In the genomic region with DNA sequence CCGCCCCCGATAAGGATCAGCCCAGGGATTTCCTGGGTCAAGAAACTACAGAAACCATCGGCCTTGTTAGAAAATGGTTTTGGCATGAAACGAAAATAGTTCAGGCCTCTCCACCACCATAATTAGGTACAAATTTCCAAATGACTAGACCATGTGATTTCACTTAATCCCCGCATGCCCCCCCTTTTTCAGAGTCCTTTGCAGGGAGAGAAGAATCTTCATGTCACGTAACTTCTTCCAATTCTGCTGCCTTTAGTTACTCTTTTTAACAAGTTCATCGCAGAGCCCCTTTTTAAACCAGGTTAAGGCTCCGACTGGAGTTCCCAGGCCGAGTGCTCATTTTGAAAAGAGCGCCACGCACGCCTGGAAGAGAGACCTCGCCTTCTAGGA, we compare ENCODE assay signal across 9 cellular contexts. TPM values are rescaled to one million over a fixed set of nuclear protein-coding genes. Genes with fewer than 3 reads are reported as not detected.
DNase-seq lines count a peak whose midpoint lies in the region; ATAC-seq, FAIRE-seq and TF ChIP-seq lines count a peak whose summit lies in the region.
"Had no signal": no experiment of that assay in that cellular context is flagged by ENCODE, and none has a peak within 500 bp of the region (broad histone marks: within the 10 kb centered on the region; RNA-seq: fewer than 3 reads in every experiment).

No MANE protein-coding gene starts in this region.

- no peak overlapping the region for H2AFZ ChIP-seq in GM12878 (ENCODE audit: control insufficient read depth, low read depth, low read length)

- H3K9ac ChIP-seq in HUES48 (ENCODE audit: low read depth, low read length) (no peak overlapping the region), GM12878 (ENCODE audit: control insufficient read depth, insufficient read depth, low read length) (no peak overlapping the region)
- H3K9ac ChIP-seq: KMS-11 had no signal

- no peak for FAIRE-seq in GM12878 (lab: Jason Lieb, UNC)

- no peak overlapping the region for H3K27ac Mint-ChIP-seq in activated T-cell treated with anti-CD3 and anti-CD28 coated beads, Interleukin-2, amount 50 U/mL, for 72 hours

- no peak for TF ChIP-seq RAD21 in GM12878 (IDR thresholded peaks at IDR 0.05; ENCODE audit: insufficient read depth, low read depth, low read length)

- H3K4me3 Mint-ChIP-seq in activated T-cell treated with anti-CD3 and anti-CD28 coated beads, Interleukin-2, amount 50 U/mL, for 72 hours = peak overlapping the region in 1 of 2 donors; percentile 69

- intact Hi-C loops in GM12878 (cut with micrococcal nuclease; ENCODE audit: unreplicated experiment) = no loop called here
- intact Hi-C loops in spleen (cut with DNase I; ENCODE audit: low total_unique reads) = loop anchor here (5.0 kb wide), 1 partner anchor 184 kb away; no protein-coding TSS in a partner anchor

- no peak for DNase-seq in GM12878 (ENCODE audit: low read depth, low spot score)
- no peak for DNase-seq in spleen
- DNase-seq in GM13977 (ENCODE audit: low spot score) = no peak
- DNase-seq in HK-2 (ENCODE audit: unreplicated experiment) = no peak
- no peak for DNase-seq in activated T-cell treated with anti-CD3 and anti-CD28 coated beads, Interleukin-2, amount 50 U/mL, for 72 hours
- DNase-seq: NCI-H526 treated with DMSO at 0.1 percent for 48 hours had no signal

- SMC1A ChIA-PET in GM12878 (lab: Charles Lee; ENCODE audit: uncharacterized antibody, unreplicated experiment) = no interaction called here

- no TSS peak for BruUV-seq in GM12878 (replicated peaks; lab: Mats Ljungman, UMichigan)

- ATAC-seq in GM12878 = no peak
- ATAC-seq in activated T-cell treated with anti-CD3 and anti-CD28 coated beads, Interleukin-2, amount 50 U/mL, for 72 hours (replicated peaks in 1 of 2) = no peak

- peaks cover 12% of the 10 kb centered on the region for H3K27me3 Mint-ChIP-seq in activated T-cell treated with anti-CD3 and anti-CD28 coated beads, Interleukin-2, amount 50 U/mL, for 72 hours (ENCODE audit: low read depth)

- H3K27me3 ChIP-seq in HUES48 (ENCODE audit: control insufficient read depth, insufficient read depth, low read length) = peaks cover 23% of the 10 kb centered on the region
- peaks cover 0 to under 1% of the 10 kb centered on the region in 2 experiments; a peak in 3 of 4 replicates for H3K27me3 ChIP-seq in GM12878 (replicated peaks in 1 of 2; ENCODE audit: control insufficient read depth in 2 of 2, insufficient read depth in 2 of 2, low read length in 1 of 2)
- peaks cover 0 to 63% (median 44%) of the 10 kb centered on the region in 7 donors for H3K27me3 ChIP-seq in spleen (replicated peaks in 1 of 7)

- in situ Hi-C loops in GM12878 (cut with MboI) (no loop called here), GM13977 (cut with MboI; ENCODE audit: low pct_unique_long_range_greater_than_20kb, low sequenced_read_pairs, unreplicated experiment) (no loop called here)

- H3K27ac ChIP-seq in HUES48 (ENCODE audit: low read depth, low read length) (peak overlapping the region; percentile 88), GM12878 (ENCODE audit: control insufficient read depth, insufficient read depth) (no peak overlapping the region), spleen (peak overlapping the region in 7 of 8 donors; percentile 19 to 90 (median 88))
- H3K27ac ChIP-seq: KMS-11 had no signal

- no peak for TF ChIP-seq CTCF in GM12878 (IDR thresholded peaks at IDR 0.05 in 2 of 3, conservative IDR thresholded peaks at IDR 0.05 in 1 of 3; ENCODE audit: control insufficient read depth in 2 of 3, extremely low read depth in 1 of 3, insufficient read depth in 1 of 3, low read depth in 3 of 3, low read length in 3 of 3)
- no peak for TF ChIP-seq CTCF in spleen (IDR thresholded peaks at IDR 0.05 in 8 of 11, conservative IDR thresholded peaks at IDR 0.05 in 3 of 11)
- no peak for TF ChIP-seq CTCF in GM13977 (IDR thresholded peaks at IDR 0.05; ENCODE audit: extremely low read depth, insufficient read depth, missing control alignments)

- H3K36me3 Mint-ChIP-seq in activated T-cell treated with anti-CD3 and anti-CD28 coated beads, Interleukin-2, amount 50 U/mL, for 72 hours (ENCODE audit: insufficient read depth in 2 of 2) = no peaks in the 10 kb centered on the region

- RAD21 ChIA-PET in GM12878 (lab: Charles Lee; ENCODE audit: unreplicated experiment) = interaction anchor here (1.0 to 1.2 kb wide), 2 partner anchors 16 to 85 kb away, joined by 4 read pairs; no protein-coding TSS in a partner anchor

- peaks cover 14% of the 10 kb centered on the region for H3K4me1 Mint-ChIP-seq in activated T-cell treated with anti-CD3 and anti-CD28 coated beads, Interleukin-2, amount 50 U/mL, for 72 hours (ENCODE audit: low read depth)

- H4K20me1 ChIP-seq in GM12878 (ENCODE audit: control insufficient read depth, insufficient read depth) = no peaks in the 10 kb centered on the region

- H3K4me3 ChIP-seq in HUES48 (ENCODE audit: low read depth, low read length) = peak overlapping the region; percentile 51
- H3K4me3 ChIP-seq in GM12878 = no peak overlapping the region
- peak overlapping the region; percentile 64 for H3K4me3 ChIP-seq in iPS-18c (ENCODE audit: insufficient read depth, low read depth, low read length)
- peak overlapping the region; percentile 13 to 85 (median 66) for H3K4me3 ChIP-seq in spleen

- H3K4me2 ChIP-seq in GM12878 (ENCODE audit: control insufficient read depth, insufficient read depth) = peak overlapping the region; percentile 60; the same call in 1 of the 2 replicates
- H3K4me2 ChIP-seq: KMS-11 had no signal

- TF ChIP-seq EP300 in GM12878 (IDR thresholded peaks at IDR 0.05; ENCODE audit: borderline replicate concordance in 1 of 2, control insufficient read depth in 1 of 2, low read depth in 2 of 2, low read length in 2 of 2) = no peak

- POLR2A ChIA-PET in GM12878 (lab: Charles Lee) = interaction anchor here (0.8 kb wide), 1 partner anchor 16 kb away, joined by 4 read pairs; no protein-coding TSS in a partner anchor

- no peaks in the 10 kb centered on the region for H3K9me3 Mint-ChIP-seq in activated T-cell treated with anti-CD3 and anti-CD28 coated beads, Interleukin-2, amount 50 U/mL, for 72 hours

- CTCF ChIA-PET in GM12878 (lab: Yijun Ruan, JAX) = no interaction called here

- H3K36me3 ChIP-seq in HUES48 (ENCODE audit: control insufficient read depth, insufficient read depth, low read length) (no peaks in the 10 kb centered on the region), GM12878 (ENCODE audit: control insufficient read depth in 2 of 2, insufficient read depth in 2 of 2, low read length in 1 of 2) (no peaks in the 10 kb centered on the region; a peak in 1 of 4 replicates), spleen (peaks cover 0 to 27% (median 0%) of the 10 kb centered on the region in 6 donors)

- H3K79me2 ChIP-seq in GM12878 (ENCODE audit: control insufficient read depth, insufficient read depth, low read length) = no peaks in the 10 kb centered on the region

- H3K9me3 ChIP-seq in HUES48 (ENCODE audit: control insufficient read depth, insufficient read depth, low read length) = no peaks in the 10 kb centered on the region
- no peaks in the 10 kb centered on the region for H3K9me3 ChIP-seq in GM12878 (replicated peaks; ENCODE audit: control insufficient read depth, insufficient read depth, low read length)
- H3K9me3 ChIP-seq in iPS-18c (ENCODE audit: control insufficient read depth, insufficient read depth, low read length) = no peaks in the 10 kb centered on the region
- no peaks in the 10 kb centered on the region for H3K9me3 ChIP-seq in spleen

- TF ChIP-seq POLR2A in GM12878 (IDR thresholded peaks at IDR 0.05; ENCODE audit: low read depth, low read length) (no peak), spleen (IDR thresholded peaks at IDR 0.05) (no peak)

- H3K4me1 ChIP-seq in HUES48 (ENCODE audit: control insufficient read depth, insufficient read depth, low read length) (peaks cover 32% of the 10 kb centered on the region), GM12878 (ENCODE audit: control insufficient read depth, insufficient read depth, low read length) (no peaks in the 10 kb centered on the region), spleen (peaks cover 9 to 81% (median 58%) of the 10 kb centered on the region in 6 donors)

- WGBS in GM12878 (ENCODE audit: insufficient coverage, insufficient replicate concordance, low lambda C conversion rate, missing lambda C conversion rate) = 10% methylated on average over 12 of the region's 13 CpGs
- WGBS in spleen, 5 donors = 32 to 54% (median 40%) methylated on average over 13 of the region's 13 CpGs

TF ChIP-seq in GM12878, 131 proteins besides CTCF, POLR2A, EP300 and RAD21:
- TF ChIP-seq SIX5 (IDR thresholded peaks at IDR 0.05; ENCODE audit: low read depth, low read length, severe bottlenecking) (no peak), EGR1 (IDR thresholded peaks at IDR 0.05; ENCODE audit: borderline replicate concordance in 1 of 2, low read depth in 2 of 2, low read length in 2 of 2) (0 out of 3 replicates have a peak, but pooled peaks of 1 of the 2 experiments have one; percentile 16), RUNX3 (IDR thresholded peaks at IDR 0.05; ENCODE audit: low read length) (peak; percentile 28), NFYA (IDR thresholded peaks at IDR 0.05; ENCODE audit: borderline replicate concordance, low read depth, low read length) (no peak)

RNA-seq across cellular contexts. Expression of a gene that starts 3.4 kb away (rescaled TPM):
- 48.1 and 48.7 TPM in 2 replicates for total RNA-seq in GM12878 (2013; cell fraction: nucleolus; rRNA removed)
- 5.7 and 7.2 TPM in 2 replicates for total RNA-seq in GM12878 (2014; rRNA removed)
- total RNA-seq in GM12878 (2014; rRNA removed; fragmentation: Illumina TruSeq; extraction: Trizol) = 4.2 and 5.5 TPM in 2 replicates
- total RNA-seq in GM12878 (2021) = 8.2 and 10.7 TPM in 2 replicates
- polyA plus RNA-seq in GM12878 (2011; ENCODE audit: low read depth) = 0.93 TPM
- 6.5 and 10.0 TPM in 2 replicates for polyA plus RNA-seq in GM12878 (2011; rRNA removed)
- 11.9 and 13.4 TPM in 2 replicates for polyA plus RNA-seq in GM12878 (2011; cell fraction: cytosol; rRNA removed)
- polyA plus RNA-seq in GM12878 (2011; cell fraction: nucleus; rRNA removed) = 31.4 and 35.6 TPM in 2 replicates
- 2.0 and 4.6 TPM in 2 replicates for polyA plus RNA-seq in GM12878 (2012)
- 3.5 and 3.6 TPM in 2 replicates for polyA plus RNA-seq in GM12878 (2014; fragmentation: Illumina TruSeq; extraction: Trizol)
- polyA plus RNA-seq in GM12878 (2014; fragmentation: Nextera tagmentation; extraction: Ambion mirVana) = 1 to 10 TPM; 5.8 to 9.2 TPM
- polyA plus RNA-seq in GM12878 (2014; rRNA removed) = 5.1 and 6.2 TPM in 2 replicates
- polyA plus RNA-seq in GM12878 (2016; fragmentation: Nextera tagmentation; extraction: Ambion mirVana) = 1 to 10 TPM; 2.5 to 3.2 TPM
- 27.1 and 46.8 TPM in 2 replicates for polyA minus RNA-seq in GM12878 (2011; rRNA and poly(A)+ RNA removed)
- polyA minus RNA-seq in GM12878 (2011; cell fraction: cytosol; rRNA and poly(A)+ RNA removed) = 20.0 and 25.0 TPM in 2 replicates
- polyA minus RNA-seq in GM12878 (2011; cell fraction: nucleus; rRNA and poly(A)+ RNA removed) = 8.8 and 16.8 TPM in 2 replicates
- 10 to 100 TPM; 16.1 to 49.5 (median 24.5) TPM for total RNA-seq in spleen
- 10 to 100 TPM in 1 of 3 donors, 1 to 10 TPM in 2; 6.1 to 16.8 (median 9.9) TPM for polyA plus RNA-seq in spleen
- total RNA-seq in activated T-cell treated with anti-CD3 and anti-CD28 coated beads, Interleukin-2, amount 50 U/mL, for 72 hours = 10 to 100 TPM in 1 of 2 donors, 1 to 10 TPM in 1; 10.0 to 16.0 TPM
